Comparison of ENCODE assay signal across 1 cellular context in the genomic region with DNA sequence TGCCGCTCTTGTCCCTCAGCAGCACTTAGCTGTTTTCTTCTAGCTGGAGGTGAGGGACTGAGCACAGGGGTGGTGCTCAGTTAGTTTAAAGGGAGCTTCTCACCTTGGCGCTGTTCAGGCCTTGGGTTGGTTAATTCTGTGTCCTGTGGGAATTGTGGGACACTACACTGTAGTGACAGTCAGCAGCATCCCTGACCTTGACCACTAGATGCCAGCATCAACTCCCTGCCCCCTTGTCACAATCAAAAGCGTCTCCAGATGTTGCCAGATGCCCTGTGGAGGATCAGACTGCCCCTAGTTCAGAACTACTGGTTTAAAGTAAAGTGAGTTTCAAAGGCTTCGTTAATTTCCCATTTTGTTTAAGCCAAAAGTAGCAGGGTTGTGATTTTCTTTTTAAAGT.
TF ChIP-seq lines count a peak whose summit lies in the region.

No MANE protein-coding gene starts in this region.

TF ChIP-seq in A549, 52 proteins besides CTCF, POLR2A, EP300 and RAD21 (continued from another document):
- TF ChIP-seq, protein P1, sequence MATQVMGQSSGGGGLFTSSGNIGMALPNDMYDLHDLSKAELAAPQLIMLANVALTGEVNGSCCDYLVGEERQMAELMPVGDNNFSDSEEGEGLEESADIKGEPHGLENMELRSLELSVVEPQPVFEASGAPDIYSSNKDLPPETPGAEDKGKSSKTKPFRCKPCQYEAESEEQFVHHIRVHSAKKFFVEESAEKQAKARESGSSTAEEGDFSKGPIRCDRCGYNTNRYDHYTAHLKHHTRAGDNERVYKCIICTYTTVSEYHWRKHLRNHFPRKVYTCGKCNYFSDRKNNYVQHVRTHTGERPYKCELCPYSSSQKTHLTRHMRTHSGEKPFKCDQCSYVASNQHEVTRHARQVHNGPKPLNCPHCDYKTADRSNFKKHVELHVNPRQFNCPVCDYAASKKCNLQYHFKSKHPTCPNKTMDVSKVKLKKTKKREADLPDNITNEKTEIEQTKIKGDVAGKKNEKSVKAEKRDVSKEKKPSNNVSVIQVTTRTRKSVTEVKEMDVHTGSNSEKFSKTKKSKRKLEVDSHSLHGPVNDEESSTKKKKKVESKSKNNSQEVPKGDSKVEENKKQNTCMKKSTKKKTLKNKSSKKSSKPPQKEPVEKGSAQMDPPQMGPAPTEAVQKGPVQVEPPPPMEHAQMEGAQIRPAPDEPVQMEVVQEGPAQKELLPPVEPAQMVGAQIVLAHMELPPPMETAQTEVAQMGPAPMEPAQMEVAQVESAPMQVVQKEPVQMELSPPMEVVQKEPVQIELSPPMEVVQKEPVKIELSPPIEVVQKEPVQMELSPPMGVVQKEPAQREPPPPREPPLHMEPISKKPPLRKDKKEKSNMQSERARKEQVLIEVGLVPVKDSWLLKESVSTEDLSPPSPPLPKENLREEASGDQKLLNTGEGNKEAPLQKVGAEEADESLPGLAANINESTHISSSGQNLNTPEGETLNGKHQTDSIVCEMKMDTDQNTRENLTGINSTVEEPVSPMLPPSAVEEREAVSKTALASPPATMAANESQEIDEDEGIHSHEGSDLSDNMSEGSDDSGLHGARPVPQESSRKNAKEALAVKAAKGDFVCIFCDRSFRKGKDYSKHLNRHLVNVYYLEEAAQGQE (IDR thresholded peaks at IDR 0.05), result no peak
- no peak for TF ChIP-seq RFX5 (IDR thresholded peaks at IDR 0.05)
- no peak for TF ChIP-seq RCOR1 (IDR thresholded peaks at IDR 0.05; ENCODE audit: low read depth, low read length)
- TF ChIP-seq, protein P2, sequence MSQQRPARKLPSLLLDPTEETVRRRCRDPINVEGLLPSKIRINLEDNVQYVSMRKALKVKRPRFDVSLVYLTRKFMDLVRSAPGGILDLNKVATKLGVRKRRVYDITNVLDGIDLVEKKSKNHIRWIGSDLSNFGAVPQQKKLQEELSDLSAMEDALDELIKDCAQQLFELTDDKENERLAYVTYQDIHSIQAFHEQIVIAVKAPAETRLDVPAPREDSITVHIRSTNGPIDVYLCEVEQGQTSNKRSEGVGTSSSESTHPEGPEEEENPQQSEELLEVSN (IDR thresholded peaks at IDR 0.05; ENCODE audit: borderline replicate concordance, low read depth), result no peak
